Comparison of ENCODE assay signal across 1 cellular context in genomic region chr2:240913810-240914644, GRCh38.
TF ChIP-seq lines count a peak whose summit lies in the region.

No MANE protein-coding gene starts in this region.

TF ChIP-seq in HepG2, 621 proteins besides CTCF, POLR2A, EP300 and RAD21 (continued from another document and continues in another):
- TF ChIP-seq RBM39 (IDR thresholded peaks at IDR 0.05; ENCODE audit: low read depth, low read length, poor library complexity, severe bottlenecking) (no peak), LBX2 (CRISPR knock-in tag; IDR thresholded peaks at IDR 0.05; ENCODE audit: borderline replicate concordance) (peak; percentile 71; the same call in 1 of the 2 replicates), MTA1 (CRISPR knock-in tag; IDR thresholded peaks at IDR 0.05; ENCODE audit: borderline replicate concordance) (0 out of 2 replicates have a peak, but pooled peaks have one; percentile 38), ZNF674 (CRISPR knock-in tag; IDR thresholded peaks at IDR 0.05; ENCODE audit: low read depth) (no peak), NR2C2 (CRISPR knock-in tag; IDR thresholded peaks at IDR 0.05; ENCODE audit: borderline replicate concordance) (no peak), ZNF496 (CRISPR knock-in tag; IDR thresholded peaks at IDR 0.05; ENCODE audit: insufficient replicate concordance) (no peak), ELF1 (CRISPR knock-in tag; IDR thresholded peaks at IDR 0.05) (0 out of 2 replicates have a peak, but pooled peaks have one; percentile 13), ZNF563 (CRISPR knock-in tag; IDR thresholded peaks at IDR 0.05) (peak; percentile 44; the same call in 1 of the 2 replicates), NCOR1 (IDR thresholded peaks at IDR 0.05; ENCODE audit: borderline replicate concordance, low read length) (no peak), ZNF414 (CRISPR knock-in tag; IDR thresholded peaks at IDR 0.05) (no peak), ZBTB46 (CRISPR knock-in tag; IDR thresholded peaks at IDR 0.05; ENCODE audit: borderline replicate concordance) (no peak), GMEB2 (CRISPR knock-in tag; IDR thresholded peaks at IDR 0.05; ENCODE audit: low read depth) (no peak), AGO1 (IDR thresholded peaks at IDR 0.05; ENCODE audit: low read depth, low read length, poor library complexity, severe bottlenecking) (peak; percentile 22), ZMYM3 (CRISPR knock-in tag; IDR thresholded peaks at IDR 0.05) (peak; percentile 47; the same call in 1 of the 2 replicates), FOSL2 (CRISPR knock-in tag; IDR thresholded peaks at IDR 0.05) (0 out of 2 replicates have a peak, but pooled peaks have one; percentile 14), ZNF383 (CRISPR knock-in tag; IDR thresholded peaks at IDR 0.05; ENCODE audit: borderline replicate concordance) (no peak), ZNF280D (CRISPR knock-in tag; IDR thresholded peaks at IDR 0.05) (peak; percentile 46; the same call in 1 of the 2 replicates), ZNF782 (CRISPR knock-in tag; IDR thresholded peaks at IDR 0.05; ENCODE audit: borderline replicate concordance) (no peak), ZNF576 (CRISPR knock-in tag; IDR thresholded peaks at IDR 0.05) (no peak), ETS1 (CRISPR knock-in tag; IDR thresholded peaks at IDR 0.05) (no peak), ZSCAN20 (CRISPR knock-in tag; IDR thresholded peaks at IDR 0.05; ENCODE audit: borderline replicate concordance) (no peak), ZNF687 (CRISPR knock-in tag; IDR thresholded peaks at IDR 0.05) (peak; percentile 86), BRF2 (CRISPR knock-in tag; IDR thresholded peaks at IDR 0.05) (no peak), ZNF570 (CRISPR knock-in tag; IDR thresholded peaks at IDR 0.05; ENCODE audit: borderline replicate concordance) (no peak), JARID2 (CRISPR knock-in tag; IDR thresholded peaks at IDR 0.05; ENCODE audit: insufficient replicate concordance) (no peak), HNRNPLL (IDR thresholded peaks at IDR 0.05; ENCODE audit: low read depth, low read length, poor library complexity, severe bottlenecking) (peak; percentile 0), ZKSCAN1 (IDR thresholded peaks at IDR 0.05; ENCODE audit: low read length) (peak; percentile 18; the same call in 1 of the 2 replicates), ZSCAN22 (CRISPR knock-in tag; IDR thresholded peaks at IDR 0.05) (peak; percentile 100), SRSF1 (optimal IDR thresholded peaks at IDR 0.05; ENCODE audit: low read depth, low read length) (no peak), NR2F2 (IDR thresholded peaks at IDR 0.05; ENCODE audit: borderline replicate concordance, low read depth) (no peak), ZHX1 (CRISPR knock-in tag; IDR thresholded peaks at IDR 0.05; ENCODE audit: low read depth) (no peak), MYNN (CRISPR knock-in tag; IDR thresholded peaks at IDR 0.05; ENCODE audit: low read depth) (no peak), IKZF5 (CRISPR knock-in tag; IDR thresholded peaks at IDR 0.05) (no peak; the same call in 1 of the 2 replicates), ZMYM4 (CRISPR knock-in tag; IDR thresholded peaks at IDR 0.05) (no peak), ZBTB20 (CRISPR knock-in tag; IDR thresholded peaks at IDR 0.05; ENCODE audit: borderline replicate concordance, low read depth) (0 out of 2 replicates have a peak, but pooled peaks have one; percentile 61), ZNF276 (CRISPR knock-in tag; IDR thresholded peaks at IDR 0.05; ENCODE audit: low read depth) (no peak)
